Comparison of ENCODE assay signal across 9 cellular contexts in the genomic region with DNA sequence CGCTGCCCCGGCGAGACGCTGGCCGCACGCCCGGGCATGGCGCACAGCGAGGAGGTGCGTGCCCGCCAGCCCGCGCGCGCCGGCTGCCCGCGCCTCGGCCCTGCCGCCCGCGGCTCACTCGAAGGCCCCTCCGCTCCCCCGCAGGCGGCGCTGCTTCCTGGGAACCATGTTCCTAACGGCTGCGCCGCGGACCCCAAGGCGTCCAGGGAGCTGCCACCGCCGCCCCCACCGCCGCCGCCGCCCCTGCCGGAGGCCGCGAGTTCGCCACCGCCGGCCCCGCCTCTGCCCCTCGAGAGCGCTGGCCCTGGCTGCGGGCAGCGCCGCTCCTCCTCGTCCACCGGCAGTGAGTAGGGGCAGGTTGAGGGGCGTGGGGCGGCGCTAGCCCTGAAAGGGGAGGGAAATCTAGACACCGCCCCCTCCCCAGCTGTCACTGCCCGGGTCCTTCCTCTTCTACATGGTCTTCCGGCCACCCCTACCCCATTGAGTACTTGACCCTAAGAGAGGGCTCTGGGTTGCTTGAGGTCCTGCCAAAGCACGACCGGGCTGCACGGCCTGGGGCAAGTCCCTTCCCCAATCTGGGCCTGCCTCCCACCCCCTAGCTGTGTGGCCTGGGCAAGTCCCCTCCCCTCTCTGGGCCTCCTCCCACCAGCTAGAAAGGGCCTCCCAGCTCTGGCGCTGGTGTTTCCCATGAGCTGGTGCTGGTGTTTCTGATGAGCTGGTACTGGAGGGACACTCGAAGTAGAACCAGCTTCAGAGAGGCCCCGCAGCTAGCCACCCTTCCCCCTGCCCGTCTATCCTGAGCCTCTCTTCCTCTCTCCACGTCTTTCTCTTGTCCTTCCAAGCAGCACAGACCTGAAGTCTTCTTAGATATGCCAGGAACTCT. TPM values are rescaled to one million over a fixed set of nuclear protein-coding genes. Genes with fewer than 3 reads are reported as not detected.
A peak's percentile ranks its signal among the peaks of the same experiment; 100 is the strongest.
DNase-seq lines count a peak whose midpoint lies in the region; ATAC-seq and TF ChIP-seq lines count a peak whose summit lies in the region.
"Had no signal": no experiment of that assay in that cellular context is flagged by ENCODE, and none has a peak within 500 bp of the region (broad histone marks: within the 10 kb centered on the region; RNA-seq: fewer than 3 reads in every experiment).

No MANE protein-coding gene starts in this region.

- POLR2A ChIA-PET in T-cell (lab: Charles Lee): interaction anchor here (0.9 to 1.1 kb wide), 2 partner anchors 11 to 15 kb away, joined by 4 to 9 read pairs; no protein-coding TSS in a partner anchor

- H3K36me3 ChIP-seq in suprapubic skin: no peaks in the 10 kb centered on the region

- WGBS in suprapubic skin: 35% methylated on average over 9 of the region's 66 CpGs

- H3K9me3 Mint-ChIP-seq in T-cell: no peaks in the 10 kb centered on the region

- H3K27me3 ChIP-seq in suprapubic skin: peaks cover 91% of the 10 kb centered on the region

- peak; percentile 29 to 54 (median 41) for ATAC-seq in T-cell (replicated peaks in 1 of 4)
- peak; percentile 38 to 53 for ATAC-seq in left cardiac atrium

- intact Hi-C loops in left cardiac atrium (cut with DNase I): no loop called here

- no peaks in the 10 kb centered on the region for H3K9me3 ChIP-seq in suprapubic skin

- TF ChIP-seq CTCF in suprapubic skin (IDR thresholded peaks at IDR 0.05): no peak

- peaks cover 31% of the 10 kb centered on the region for H3K4me1 ChIP-seq in suprapubic skin

- peak overlapping the region; percentile 33 for H3K4me3 ChIP-seq in suprapubic skin

- H3K27me3 Mint-ChIP-seq in T-cell: peaks cover 39 to 58% of the 10 kb centered on the region in 2 donors

- peak overlapping the region; percentile 49 to 62 (median 60) for H3K4me3 Mint-ChIP-seq in T-cell

- H3K27ac Mint-ChIP-seq in T-cell: peak overlapping the region; percentile 16 to 17

- no peak overlapping the region for H3K27ac ChIP-seq in suprapubic skin

- CTCF ChIA-PET in T-cell (lab: Charles Lee): interaction anchor here in 1 of 2 donors (0.7 to 2.2 kb wide), 2 partner anchors 11 kb away, joined by 5 to 8 read pairs; no protein-coding TSS in a partner anchor

- no peak for TF ChIP-seq EP300 in suprapubic skin (IDR thresholded peaks at IDR 0.05)

- peaks cover 23 to 37% (median 26%) of the 10 kb centered on the region in 3 donors for H3K4me1 Mint-ChIP-seq in T-cell

- no peaks in the 10 kb centered on the region for H3K36me3 Mint-ChIP-seq in T-cell

- no peak for TF ChIP-seq POLR2A in suprapubic skin (IDR thresholded peaks at IDR 0.05)

- DNase-seq in activated CD4-positive, alpha-beta T cell treated with anti-CD3 and anti-CD28 coated beads, Interleukin-2, amount 50 U/mL, for 48 hours: peak; percentile 26 to 33
- no peak for DNase-seq in activated CD4-positive, alpha-beta T cell treated with anti-CD3 and anti-CD28 coated beads for 1 hour
- DNase-seq in T-cell (peak in 7 of 34 experiments; percentile 29 to 44 (median 35)), left cardiac atrium (no peak), suprapubic skin (ENCODE audit: low spot score in 2 of 2) (no peak), germinal center (ENCODE audit: low spot score) (no peak), NCI-H1694 (lab: John Stamatoyannopoulos, UW) (no peak)
- DNase-seq in central memory CD4-positive, alpha-beta T cell: no peak
- DNase-seq: NCI-H1694 treated with DMSO at 0.1 percent for 48 hours had no signal

RNA-seq across cellular contexts. Expression of a gene that starts 17.0 kb away (rescaled TPM):
- total RNA-seq in T-cell (100 to 1,000 TPM; 215 to 580 (median 446) TPM), left cardiac atrium (1 to 10 TPM; 5.5 to 5.9 TPM), suprapubic skin (100 to 1,000 TPM in 2 of 4 donors, 10 to 100 TPM in 2; 66.8 to 411 (median 99.5) TPM)

RNA-seq across cellular contexts. Expression of a gene that starts 24.4 kb away (rescaled TPM):
- total RNA-seq in T-cell: 1 to 10 TPM; 2.1 to 9.2 (median 6.2) TPM
- under 1 TPM; 0.42 to 0.44 TPM for total RNA-seq in left cardiac atrium
- 10 to 100 TPM; 37.6 to 54.4 (median 48.8) TPM for total RNA-seq in suprapubic skin

RNA-seq across cellular contexts. Expression of a gene that starts 29.3 kb away (rescaled TPM):
- under 1 TPM in 1 of 5 donors, not detected in 4; 0.16 TPM for total RNA-seq in T-cell
- under 1 TPM in 1 of 2 donors, not detected in 1; 0.37 TPM for total RNA-seq in left cardiac atrium
- 10 to 100 TPM; 18.2 to 36.4 (median 24.9) TPM for total RNA-seq in suprapubic skin

RNA-seq across cellular contexts. Expression of a gene that starts 42.5 kb away (rescaled TPM):
- total RNA-seq in T-cell: 10 to 100 TPM in 1 of 5 donors, 1 to 10 TPM in 4; 7.1 to 18.2 (median 8.4) TPM
- 10 to 100 TPM; 10.7 to 11.8 TPM for total RNA-seq in left cardiac atrium
- total RNA-seq in suprapubic skin: 100 to 1,000 TPM in 2 of 4 donors, 10 to 100 TPM in 2; 76.3 to 347 (median 107) TPM

RNA-seq across cellular contexts. Expression of a gene that starts 55.4 kb away (rescaled TPM):
- 1 to 10 TPM; 6.1 to 9.3 (median 7.4) TPM for total RNA-seq in T-cell
- total RNA-seq in left cardiac atrium: 10 to 100 TPM in 1 of 2 donors, 1 to 10 TPM in 1; 9.9 to 12.9 TPM
- 10 to 100 TPM in 3 of 4 donors, 1 to 10 TPM in 1; 8.4 to 40.5 (median 26.7) TPM for total RNA-seq in suprapubic skin

Comparison
In these comparisons a context has a peak if more than half of its experiments do, and no peak if none do; other contexts are left out.
1. DNase-seq: peak in activated CD4-positive, alpha-beta T cell treated with anti-CD3 and anti-CD28 coated beads, Interleukin-2, amount 50 U/mL, for 48 hours (2 of 2); none in activated CD4-positive, alpha-beta T cell treated with anti-CD3 and anti-CD28 coated beads for 1 hour (single experiment), left cardiac atrium (single experiment), suprapubic skin (0 of 2), central memory CD4-positive, alpha-beta T cell (single experiment), germinal center (single experiment) and NCI-H1694 (single experiment).
2. RNA of a gene that starts 17.0 kb away (total RNA-seq): 215 to 580 TPM in T-cell and 66.8 to 411 TPM in suprapubic skin; 5.5 to 5.9 TPM in left cardiac atrium; every median in the first group is over 4 times any median in the second.
3. RNA of a gene that starts 29.3 kb away (total RNA-seq): 18.2 to 36.4 TPM in suprapubic skin; 0.37 TPM in left cardiac atrium and 0.16 TPM in T-cell; every median in the first group is over 10 times any median in the second.